In genomic region chr5:115733607-115734006, GRCh38 we compare ENCODE assay signal across 28 cellular contexts.
"Had no signal": no experiment of that assay in that cellular context is flagged by ENCODE, and none has a peak within 500 bp of the region (broad histone marks: within the 10 kb centered on the region; RNA-seq: fewer than 3 reads in every experiment).

No MANE protein-coding gene starts in this region.

- H3K4me3 ChIP-seq: adrenal gland, body of pancreas, colonic mucosa, esophagus squamous epithelium, left ventricle myocardium inferior, sigmoid colon, thoracic aorta, uterus had no signal

- H3K27ac ChIP-seq: adrenal gland, body of pancreas, colonic mucosa, epithelial cell of prostate, esophagus squamous epithelium, left ventricle myocardium inferior, sigmoid colon, thoracic aorta, uterus had no signal

- FAIRE-seq: endometrium, small intestine had no signal

- H3K27me3 ChIP-seq: adrenal gland, body of pancreas, colonic mucosa, esophagus squamous epithelium, sigmoid colon, uterus had no signal

- H3K36me3 ChIP-seq: adrenal gland, colonic mucosa, esophagus squamous epithelium, left ventricle myocardium inferior, sigmoid colon, thoracic aorta, uterus had no signal

- H3K4me3 Mint-ChIP-seq: activated naive CD8-positive, alpha-beta T cell treated with anti-CD3 and anti-CD28 coated beads for 36 hours; naive thymus-derived CD8-positive, alpha-beta T cell; T-helper 2 cell treated with Interferon-gamma antibody and Interleukin-4, amounts not matched to agents 5 μg/mL and 100 μg/mL, for 36 hours had no signal

- H3K4me1 ChIP-seq: adrenal gland, colonic mucosa, esophagus squamous epithelium, left ventricle myocardium inferior, sigmoid colon, uterus had no signal

- DNase-seq: activated CD4-positive, alpha-beta T cell treated with anti-CD3 and anti-CD28 coated beads for 4 hours; activated CD4-positive, alpha-beta T cell treated with anti-CD3 and anti-CD28 coated beads, Interleukin-2, amount 50 U/mL, for 4 hours; activated CD8-positive, alpha-beta memory T cell treated with anti-CD3 and anti-CD28 coated beads for 24 hours; activated effector memory CD4-positive, alpha-beta T cell treated with Interleukin-2 at 50 U/mL for 16 hours; activated naive CD4-positive, alpha-beta T cell treated with Interleukin-2 at 50 U/mL for 16 hours; activated naive CD8-positive, alpha-beta T cell treated with anti-CD3 and anti-CD28 coated beads for 36 hours; adrenal gland; aorta; body of pancreas; colonic mucosa; effector CD8-positive, alpha-beta T cell; esophagus squamous epithelium; foreskin melanocyte; glutamatergic neuron; islet precursor cell; left ventricle myocardium inferior; midbrain; naive thymus-derived CD8-positive, alpha-beta T cell; sigmoid colon; small intestine; stimulated activated naive CD8-positive, alpha-beta T cell treated with anti-CD3 and anti-CD28 coated beads, Interleukin-15, Interleukin-2, amounts not matched to agents 100 U/mL and 50 U/mL, for 24 hours; T-helper 1 cell; trophoblast cell; uterus had no signal

- H3K9me3 Mint-ChIP-seq: activated naive CD8-positive, alpha-beta T cell treated with anti-CD3 and anti-CD28 coated beads for 36 hours; T-helper 2 cell treated with Interferon-gamma antibody and Interleukin-4, amounts not matched to agents 5 μg/mL and 100 μg/mL, for 36 hours had no signal

- H3K9me3 ChIP-seq: adrenal gland, body of pancreas, colonic mucosa, esophagus squamous epithelium, sigmoid colon, thoracic aorta, uterus had no signal

- H3K36me3 Mint-ChIP-seq: activated naive CD8-positive, alpha-beta T cell treated with anti-CD3 and anti-CD28 coated beads for 36 hours; naive thymus-derived CD8-positive, alpha-beta T cell had no signal

- H3K27ac Mint-ChIP-seq: activated naive CD8-positive, alpha-beta T cell treated with anti-CD3 and anti-CD28 coated beads for 36 hours; naive thymus-derived CD8-positive, alpha-beta T cell; T-helper 2 cell treated with Interferon-gamma antibody and Interleukin-4, amounts not matched to agents 5 μg/mL and 100 μg/mL, for 36 hours had no signal
